ENCODE assay signal across 8 cellular contexts in the genomic region with DNA sequence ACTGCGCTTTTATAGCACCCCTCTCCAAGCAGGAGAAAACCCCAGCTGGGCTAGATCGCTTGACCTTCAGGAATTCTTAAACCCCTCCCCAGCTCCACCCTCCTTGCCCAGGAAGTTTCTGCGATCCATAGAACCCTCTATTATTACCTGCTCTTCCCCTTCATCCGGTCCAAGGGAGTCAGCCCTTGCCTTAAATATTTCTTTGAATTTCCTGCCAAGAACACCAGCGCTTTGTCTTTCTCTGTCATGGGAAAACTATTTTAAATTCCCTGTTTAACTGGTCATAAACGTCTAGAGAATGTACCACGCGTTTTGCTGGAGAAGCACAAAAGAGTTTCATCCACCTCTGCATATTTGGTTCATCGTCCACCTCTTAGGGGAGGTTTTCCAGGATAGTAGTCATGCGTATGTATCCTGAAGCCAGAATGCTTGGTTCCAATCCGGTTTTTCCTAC. TPM values are rescaled to one million over a fixed set of nuclear protein-coding genes. Genes with fewer than 3 reads are reported as not detected.
DNase-seq lines count a peak whose midpoint lies in the region; ATAC-seq and TF ChIP-seq lines count a peak whose summit lies in the region.

No MANE protein-coding gene starts in this region.

- BruUV-seq in PC-3 (replicated peaks; lab: Mats Ljungman, UMichigan), result TSS peak; percentile 60

- peak overlapping the region; percentile 94 for H3K4me2 ChIP-seq in PC-3 (ENCODE audit: low read length)

- ATAC-seq in GM19395 (IDR thresholded peaks at IDR 0.05; ENCODE audit: unreplicated experiment) (peak; percentile 22), PC-3 (peak; percentile 34)

- H3K27ac ChIP-seq in PC-3 (ENCODE audit: low read length), result no peak overlapping the region

- peaks cover 18% of the 10 kb centered on the region for H3K9me3 Mint-ChIP-seq in nephron progenitor cell

- CTCF ChIA-PET in PC-3 (lab: Charles Lee), result interaction anchor here (0.6 kb wide), 1 partner anchor 30 kb away, joined by 3 read pairs; no protein-coding TSS in a partner anchor

- DNase-seq in AG09309 (ENCODE audit: low read depth), result no peak
- peak; percentile 39 for DNase-seq in PC-3
- peak; percentile 49 for DNase-seq in epithelial cell of esophagus (ENCODE audit: low read depth)
- no peak for DNase-seq in nephron progenitor cell
- DNase-seq in DMS153 (lab: John Stamatoyannopoulos, UW), result no peak
- DNase-seq in NOMO-1 treated with dmso at 0.1 percent for 144 hours (lab: John Stamatoyannopoulos, UW; ENCODE audit: unreplicated experiment), result no peak
- no peak for DNase-seq in NCI-H1930 (lab: John Stamatoyannopoulos, UW)

- H3K4me3 ChIP-seq in AG09309 (ENCODE audit: control insufficient read depth, low read depth, low read length) (peak overlapping the region; percentile 79), PC-3 (ENCODE audit: low read length) (peak overlapping the region; percentile 92), epithelial cell of esophagus (ENCODE audit: low read length) (peak overlapping the region; percentile 98)

- H3K27me3 ChIP-seq in PC-3 (ENCODE audit: low read length), result no peaks in the 10 kb centered on the region

- no peak overlapping the region for H3K27ac Mint-ChIP-seq in nephron progenitor cell

- peak overlapping the region; percentile 99 for H2AFZ ChIP-seq in PC-3 (ENCODE audit: low read length)

- peaks cover 28% of the 10 kb centered on the region for H3K27me3 Mint-ChIP-seq in nephron progenitor cell (ENCODE audit: low read depth, poor library complexity)

- peaks cover 23% of the 10 kb centered on the region; the same call in 1 of the 2 replicates for H4K20me1 ChIP-seq in PC-3 (ENCODE audit: low read length)

- H3K4me1 ChIP-seq in PC-3 (ENCODE audit: insufficient read depth, low read length), result peaks cover 11% of the 10 kb centered on the region; the same call in 1 of the 2 replicates

- POLR2A ChIA-PET in PC-3 (lab: Charles Lee; ENCODE audit: unreplicated experiment), result no interaction called here

- peaks cover 19% of the 10 kb centered on the region for H3K4me1 Mint-ChIP-seq in nephron progenitor cell

- peak overlapping the region; percentile 99 for H3K4me3 Mint-ChIP-seq in nephron progenitor cell

- H3K9me3 ChIP-seq in PC-3 (ENCODE audit: low read length), result no peaks in the 10 kb centered on the region

- H3K36me3 ChIP-seq in PC-3 (ENCODE audit: low read depth, low read length), result no peaks in the 10 kb centered on the region

- H3F3A ChIP-seq in PC-3 (ENCODE audit: low read length, unreplicated experiment), result no peaks in the 10 kb centered on the region

- no peaks in the 10 kb centered on the region for H3K36me3 Mint-ChIP-seq in nephron progenitor cell (ENCODE audit: low read depth)

- no peaks in the 10 kb centered on the region for H3K9me2 ChIP-seq in PC-3 (replicated peaks; ENCODE audit: low read length)

- intact Hi-C loops in PC-3 (cut with micrococcal nuclease), result loop anchor here (1.0 to 2.0 kb wide), 2 partner anchors 31 to 84 kb away; a partner anchor contains a TSS

- TF ChIP-seq CTCF in AG09309 (IDR thresholded peaks at IDR 0.05; ENCODE audit: control insufficient read depth, insufficient read depth, low read depth, low read length, missing control alignments) (no peak), PC-3 (conservative IDR thresholded peaks at IDR 0.05; ENCODE audit: low read depth, low read length) (no peak), epithelial cell of esophagus (IDR thresholded peaks at IDR 0.05; ENCODE audit: insufficient read depth, low read depth, low read length, missing control alignments) (no peak), nephron progenitor cell (IDR thresholded peaks at IDR 0.05) (no peak)

- peak overlapping the region; percentile 91 for H3K9ac ChIP-seq in PC-3 (ENCODE audit: low read length)

- H3K79me2 ChIP-seq in PC-3 (ENCODE audit: low read length), result peaks cover 33% of the 10 kb centered on the region

RNA-seq across cellular contexts. Expression of a gene that starts 0.5 kb away (rescaled TPM):
- total RNA-seq in PC-3 (2014; rRNA removed), result 4.0 and 4.1 TPM in 2 replicates

RNA-seq across cellular contexts. Expression of a gene that starts 57.2 kb away (rescaled TPM):
- 0.15 and 0.23 TPM in 2 replicates for total RNA-seq in PC-3 (2014; rRNA removed)

Comparison
In these comparisons a context has a peak if more than half of its experiments do, and no peak if none do; other contexts are left out.
1. DNase-seq: peak in PC-3 (single experiment) and epithelial cell of esophagus (single experiment); none in AG09309 (single experiment), nephron progenitor cell (single experiment), DMS153 (single experiment), NOMO-1 treated with dmso at 0.1 percent for 144 hours (single experiment) and NCI-H1930 (0 of 2).
2. Peak in every context shown above with its lines, with median percentiles within 50 percentile points of each other: H3K4me3 ChIP-seq.